In genomic region chr10:117762126-117762818, GRCh38 we compare ENCODE assay signal across 1 cellular context.
A peak's percentile ranks its signal among the peaks of the same experiment; 100 is the strongest.
TF ChIP-seq lines count a peak whose summit lies in the region.

No MANE protein-coding gene starts in this region.

TF ChIP-seq in HEK293, 187 proteins besides CTCF, POLR2A, EP300 and RAD21:
- TF ChIP-seq, protein P1, sequence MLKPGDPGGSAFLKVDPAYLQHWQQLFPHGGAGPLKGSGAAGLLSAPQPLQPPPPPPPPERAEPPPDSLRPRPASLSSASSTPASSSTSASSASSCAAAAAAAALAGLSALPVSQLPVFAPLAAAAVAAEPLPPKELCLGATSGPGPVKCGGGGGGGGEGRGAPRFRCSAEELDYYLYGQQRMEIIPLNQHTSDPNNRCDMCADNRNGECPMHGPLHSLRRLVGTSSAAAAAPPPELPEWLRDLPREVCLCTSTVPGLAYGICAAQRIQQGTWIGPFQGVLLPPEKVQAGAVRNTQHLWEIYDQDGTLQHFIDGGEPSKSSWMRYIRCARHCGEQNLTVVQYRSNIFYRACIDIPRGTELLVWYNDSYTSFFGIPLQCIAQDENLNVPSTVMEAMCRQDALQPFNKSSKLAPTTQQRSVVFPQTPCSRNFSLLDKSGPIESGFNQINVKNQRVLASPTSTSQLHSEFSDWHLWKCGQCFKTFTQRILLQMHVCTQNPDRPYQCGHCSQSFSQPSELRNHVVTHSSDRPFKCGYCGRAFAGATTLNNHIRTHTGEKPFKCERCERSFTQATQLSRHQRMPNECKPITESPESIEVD (tag by site-specific recombination; IDR thresholded peaks at IDR 0.05) = peak; percentile 61; the same call in 1 of the 2 replicates
- no peak for TF ChIP-seq OVOL3 (tag by site-specific recombination; IDR thresholded peaks at IDR 0.05)
- no peak for TF ChIP-seq ZNF174 (tag by site-specific recombination; IDR thresholded peaks at IDR 0.05)
- peak; percentile 83 for TF ChIP-seq MYNN (tag by site-specific recombination; IDR thresholded peaks at IDR 0.05; ENCODE audit: borderline replicate concordance)
- TF ChIP-seq ZBTB44 (tag by site-specific recombination; IDR thresholded peaks at IDR 0.05) = no peak
- TF ChIP-seq ZNF510 (tag by site-specific recombination; IDR thresholded peaks at IDR 0.05; ENCODE audit: insufficient replicate concordance) = no peak
- TF ChIP-seq ZNF184 (tag by site-specific recombination; IDR thresholded peaks at IDR 0.05) = 0 out of 2 replicates have a peak, but pooled peaks have one; percentile 33
- TF ChIP-seq FEZF1 (tag by site-specific recombination; IDR thresholded peaks at IDR 0.05) = 0 out of 2 replicates have a peak, but pooled peaks have one; percentile 67
- peak; percentile 82 for TF ChIP-seq ZNF335 (tag by site-specific recombination; conservative IDR thresholded peaks at IDR 0.05)
- peak; percentile 31; the same call in 1 of the 2 replicates for TF ChIP-seq ZNF664 (tag by site-specific recombination; IDR thresholded peaks at IDR 0.05)
- no peak for TF ChIP-seq ZBTB6 (tag by site-specific recombination; IDR thresholded peaks at IDR 0.05)
